Comparison of ENCODE assay signal across 1 cellular context in the genomic region with DNA sequence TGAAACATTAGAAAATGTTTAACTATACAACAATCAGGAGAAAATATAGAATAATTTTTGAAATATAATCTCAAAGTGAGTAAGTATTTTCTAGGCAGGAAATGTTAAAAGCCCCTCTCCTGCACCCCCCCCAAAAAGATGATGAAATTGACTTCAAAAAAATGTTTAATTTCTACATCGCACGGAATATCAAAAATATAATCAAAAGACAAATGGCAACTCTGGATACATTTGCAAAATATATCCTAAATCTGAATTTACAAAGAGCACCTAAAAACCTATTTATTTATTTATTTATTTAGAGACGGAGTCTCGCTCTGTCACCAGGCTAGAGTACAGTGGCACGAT.
TF ChIP-seq lines count a peak whose summit lies in the region.

No MANE protein-coding gene starts in this region.

TF ChIP-seq in HCT116, 20 proteins besides CTCF, POLR2A, EP300 and RAD21 (continued from another document):
- TF ChIP-seq, protein P1, sequence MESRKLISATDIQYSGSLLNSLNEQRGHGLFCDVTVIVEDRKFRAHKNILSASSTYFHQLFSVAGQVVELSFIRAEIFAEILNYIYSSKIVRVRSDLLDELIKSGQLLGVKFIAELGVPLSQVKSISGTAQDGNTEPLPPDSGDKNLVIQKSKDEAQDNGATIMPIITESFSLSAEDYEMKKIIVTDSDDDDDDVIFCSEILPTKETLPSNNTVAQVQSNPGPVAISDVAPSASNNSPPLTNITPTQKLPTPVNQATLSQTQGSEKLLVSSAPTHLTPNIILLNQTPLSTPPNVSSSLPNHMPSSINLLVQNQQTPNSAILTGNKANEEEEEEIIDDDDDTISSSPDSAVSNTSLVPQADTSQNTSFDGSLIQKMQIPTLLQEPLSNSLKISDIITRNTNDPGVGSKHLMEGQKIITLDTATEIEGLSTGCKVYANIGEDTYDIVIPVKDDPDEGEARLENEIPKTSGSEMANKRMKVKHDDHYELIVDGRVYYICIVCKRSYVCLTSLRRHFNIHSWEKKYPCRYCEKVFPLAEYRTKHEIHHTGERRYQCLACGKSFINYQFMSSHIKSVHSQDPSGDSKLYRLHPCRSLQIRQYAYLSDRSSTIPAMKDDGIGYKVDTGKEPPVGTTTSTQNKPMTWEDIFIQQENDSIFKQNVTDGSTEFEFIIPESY (IDR thresholded peaks at IDR 0.05; ENCODE audit: extremely low read depth, insufficient replicate concordance, low read length): no peak
- TF ChIP-seq, protein P2, sequence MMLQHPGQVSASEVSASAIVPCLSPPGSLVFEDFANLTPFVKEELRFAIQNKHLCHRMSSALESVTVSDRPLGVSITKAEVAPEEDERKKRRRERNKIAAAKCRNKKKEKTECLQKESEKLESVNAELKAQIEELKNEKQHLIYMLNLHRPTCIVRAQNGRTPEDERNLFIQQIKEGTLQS (IDR thresholded peaks at IDR 0.05): no peak
- TF ChIP-seq FOSL1 (IDR thresholded peaks at IDR 0.05; ENCODE audit: low read depth) (no peak), TCF7L2 (IDR thresholded peaks at IDR 0.05; ENCODE audit: borderline replicate concordance, extremely low read depth, insufficient read depth, insufficient read length) (no peak)
